ENCODE assay signal across 8 cellular contexts in genomic region chr2:237421542-237422047, GRCh38. TPM values are rescaled to one million over a fixed set of nuclear protein-coding genes. Genes with fewer than 3 reads are reported as not detected.
DNase-seq lines count a peak whose midpoint lies in the region; ATAC-seq, FAIRE-seq and TF ChIP-seq lines count a peak whose summit lies in the region.

No MANE protein-coding gene starts in this region.

- H3K9me3 ChIP-seq in neuron (ENCODE audit: low read length) (no peaks in the 10 kb centered on the region), stomach (no peaks in the 10 kb centered on the region)

- WGBS in stomach, 5 donors: 9 to 13% (median 10%) methylated on average over 20 of the region's 20 CpGs

- peak overlapping the region; percentile 31 for H3K4me3 Mint-ChIP-seq in Calu3 (ENCODE audit: low read depth, unreplicated experiment)
- peak overlapping the region; percentile 77 for H3K4me3 Mint-ChIP-seq in activated T-helper 17 cell treated with anti-CD3 and anti-CD28 coated beads, Interleukin-2, amount 50 U/mL, for 72 hours

- H3K27me3 Mint-ChIP-seq in Calu3 (ENCODE audit: unreplicated experiment): peaks cover 92% of the 10 kb centered on the region
- no peaks in the 10 kb centered on the region for H3K27me3 Mint-ChIP-seq in activated T-helper 17 cell treated with anti-CD3 and anti-CD28 coated beads, Interleukin-2, amount 50 U/mL, for 72 hours

- no peak for FAIRE-seq in HTR-8/SVneo (lab: Jason Lieb, UNC)

- no TSS peak for BruUV-seq in Calu3 (replicated peaks; lab: Mats Ljungman, UMichigan)

- peaks cover 19% of the 10 kb centered on the region for H3K4me1 Mint-ChIP-seq in Calu3 (ENCODE audit: low read depth, unreplicated experiment)
- peaks cover 16% of the 10 kb centered on the region for H3K4me1 Mint-ChIP-seq in activated T-helper 17 cell treated with anti-CD3 and anti-CD28 coated beads, Interleukin-2, amount 50 U/mL, for 72 hours

- H3K27ac Mint-ChIP-seq in Calu3 (ENCODE audit: unreplicated experiment): no peak overlapping the region
- H3K27ac Mint-ChIP-seq in activated T-helper 17 cell treated with anti-CD3 and anti-CD28 coated beads, Interleukin-2, amount 50 U/mL, for 72 hours: peak overlapping the region; percentile 84

- peak; percentile 96 for ATAC-seq in activated T-helper 17 cell treated with anti-CD3 and anti-CD28 coated beads, Interleukin-2, amount 50 U/mL, for 72 hours (replicated peaks)
- ATAC-seq in foreskin keratinocyte (peak; percentile 80), GM19035 (IDR thresholded peaks at IDR 0.05; ENCODE audit: unreplicated experiment) (no peak)

- DNase-seq in Calu3 (peak; percentile 82), HTR-8/SVneo (ENCODE audit: insufficient read length, low spot score) (peak; percentile 81), RKO (ENCODE audit: low spot score) (peak; percentile 31), foreskin keratinocyte (peak in 1 of 2 donors; percentile 49), stomach (peak; percentile 81)

- no peaks in the 10 kb centered on the region for H3K9me3 Mint-ChIP-seq in Calu3 (ENCODE audit: low read depth, unreplicated experiment)
- H3K9me3 Mint-ChIP-seq in activated T-helper 17 cell treated with anti-CD3 and anti-CD28 coated beads, Interleukin-2, amount 50 U/mL, for 72 hours: peaks cover under 1% of the 10 kb centered on the region

- no peak overlapping the region for H3K4me3 ChIP-seq in neuron (ENCODE audit: low read length)
- H3K4me3 ChIP-seq in stomach: peak overlapping the region in 3 of 4 donors; percentile 11 to 19 (median 11)

- H3K36me3 ChIP-seq in neuron (ENCODE audit: insufficient read depth, low read length) (no peaks in the 10 kb centered on the region), stomach (no peaks in the 10 kb centered on the region)

- TF ChIP-seq EP300 in stomach (IDR thresholded peaks at IDR 0.05): no peak

- intact Hi-C loops in Calu3 (cut with micrococcal nuclease; ENCODE audit: unreplicated experiment) (loop anchor here (5.0 kb wide), 1 partner anchor 151 kb away; no protein-coding TSS in a partner anchor), stomach (cut with DNase I; ENCODE audit: low total_unique reads) (no loop called here)

- H2AFZ ChIP-seq in neuron (ENCODE audit: low read depth, low read length): peak overlapping the region; percentile 28

- H3K27ac ChIP-seq in foreskin keratinocyte (no peak overlapping the region), stomach (peak overlapping the region in 4 of 5 donors; percentile 43 to 72 (median 71))

- H3K4me1 ChIP-seq in foreskin keratinocyte: no peaks in the 10 kb centered on the region
- no peaks in the 10 kb centered on the region for H3K4me1 ChIP-seq in neuron (ENCODE audit: insufficient read depth, low read length)
- peaks cover 9 to 12% (median 10%) of the 10 kb centered on the region in 4 donors for H3K4me1 ChIP-seq in stomach

- peaks cover 4% of the 10 kb centered on the region for H3K36me3 Mint-ChIP-seq in Calu3 (ENCODE audit: insufficient read depth, unreplicated experiment)
- peaks cover 58% of the 10 kb centered on the region for H3K36me3 Mint-ChIP-seq in activated T-helper 17 cell treated with anti-CD3 and anti-CD28 coated beads, Interleukin-2, amount 50 U/mL, for 72 hours (ENCODE audit: low read depth)

- H3K27me3 ChIP-seq in foreskin keratinocyte: no peaks in the 10 kb centered on the region
- peaks cover 3% of the 10 kb centered on the region for H3K27me3 ChIP-seq in neuron (ENCODE audit: insufficient read depth, low read length)
- H3K27me3 ChIP-seq in stomach: peaks cover 0 to 10% (median 0%) of the 10 kb centered on the region in 3 donors

- CTCF ChIA-PET in Calu3 (lab: Charles Lee): interaction anchor here (0.6 to 2.0 kb wide), 14 partner anchors 9 to 268 kb away, joined by 3 to 28 read pairs (median 4); no protein-coding TSS in a partner anchor

- TF ChIP-seq CTCF in Calu3 (IDR thresholded peaks at IDR 0.05; ENCODE audit: unreplicated experiment) (peak; percentile 60), foreskin keratinocyte (conservative IDR thresholded peaks at IDR 0.05) (peak; percentile 85), stomach (IDR thresholded peaks at IDR 0.05) (peak in 5 of 7 experiments; percentile 38 to 82 (median 77))

- TF ChIP-seq POLR2A in stomach (IDR thresholded peaks at IDR 0.05): no peak

RNA-seq across cellular contexts. Expression of gene COL6A3, which starts 7.6 kb away (rescaled TPM):
- 0.07 TPM in 1 of 2 replicates, not detected in the other for total RNA-seq in Calu3 (2022)
- 10 to 100 TPM; 10.6 to 30.7 TPM for total RNA-seq in activated T-helper 17 cell treated with anti-CD3 and anti-CD28 coated beads, Interleukin-2, amount 50 U/mL, for 72 hours
- 0.03 TPM in 1 of 2 replicates, not detected in the other for total RNA-seq in foreskin keratinocyte
- polyA plus RNA-seq in foreskin keratinocyte: not detected in 2 replicates
- 100 to 1,000 TPM; 105 to 411 (median 138) TPM for total RNA-seq in stomach
- 10 to 100 TPM in 2 of 3 donors, 1 to 10 TPM in 1; 9.3 to 23.3 (median 12.0) TPM for polyA plus RNA-seq in stomach

Comparison
In these comparisons a context has a peak if more than half of its experiments do, and no peak if none do; other contexts are left out.
1. RNA of gene COL6A3, which starts 7.6 kb away (total RNA-seq): 105 to 411 TPM in stomach and 10.6 to 30.7 TPM in activated T-helper 17 cell treated with anti-CD3 and anti-CD28 coated beads, Interleukin-2, amount 50 U/mL, for 72 hours; 0.07 TPM in Calu3 and 0.03 TPM in foreskin keratinocyte; every median in the first group is over 10 times any median in the second.
2. Peak in every context shown above with its lines, with median percentiles within 50 percentile points of each other: CTCF ChIP-seq.